1 cellular context compared by ENCODE assay signal in genomic region chr2:30706534-30707303, GRCh38.
TF ChIP-seq lines count a peak whose summit lies in the region.

No MANE protein-coding gene starts in this region.

TF ChIP-seq in GM23338, 12 proteins besides CTCF, POLR2A, EP300 and RAD21 (continued from another document):
- TF ChIP-seq ZNF462 (CRISPR knock-in tag; IDR thresholded peaks at IDR 0.05) (no peak), ZNF331 (CRISPR knock-in tag; IDR thresholded peaks at IDR 0.05; ENCODE audit: low read depth) (no peak)
